In genomic region chr17:48681609-48682008, GRCh38 we compare ENCODE assay signal across 40 cellular contexts. TPM values are rescaled to one million over a fixed set of nuclear protein-coding genes. Genes with fewer than 3 reads are reported as not detected.
"Had no signal": no experiment of that assay in that cellular context is flagged by ENCODE, and none has a peak within 500 bp of the region (broad histone marks: within the 10 kb centered on the region; RNA-seq: fewer than 3 reads in every experiment).

No MANE protein-coding gene starts in this region.

- H3K4me1 ChIP-seq: breast epithelium had no signal

- H3K27ac ChIP-seq: adrenal gland, body of pancreas, brain microvascular endothelial cell, breast epithelium, WERI-Rb-1 had no signal

- FAIRE-seq: astrocyte had no signal

- H3K27ac Mint-ChIP-seq: activated CD4-positive, alpha-beta memory T cell treated with anti-CD3 and anti-CD28 coated beads, Interleukin-2, amount 10 ng/mL, durations not matched to agents 7 days and 5 days; activated CD4-positive, alpha-beta T cell treated with anti-CD3 and anti-CD28 coated beads for 36 hours; activated CD4-positive, alpha-beta T cell treated with anti-CD3 and anti-CD28 coated beads, Interleukin-2, amount 10 ng/mL, durations not matched to agents 7 days and 5 days; activated naive CD4-positive, alpha-beta T cell treated with anti-CD3 and anti-CD28 coated beads for 36 hours; activated naive CD8-positive, alpha-beta T cell treated with anti-CD3 and anti-CD28 coated beads for 36 hours; activated T-cell treated with anti-CD3 and anti-CD28 coated beads, Interleukin-2, amount 50 U/mL, for 72 hours; activated T-helper 1 cell treated with anti-CD3 and anti-CD28 coated beads, Interleukin-12 subunit alpha, Interleukin-12 subunit beta, Interleukin-2, Interleukin-4 antibody, amounts not matched to agents 30 ng/mL and 10 ng/mL and 1 ng/mL, durations not matched to agents 14 hours and 24 hours and 36 hours; activated T-helper 17 cell treated with anti-CD3 and anti-CD28 coated beads, Interleukin-2, amount 50 U/mL, for 72 hours; T-helper 1 cell treated with Interleukin-12 subunit alpha and Interleukin-12 subunit beta and Interleukin-4 antibody, amounts not matched to agents 30 μg/mL and 1 μg/mL, for 36 hours; T-helper 2 cell treated with Interferon-gamma antibody and Interleukin-4, amounts not matched to agents 5 μg/mL and 100 μg/mL, for 36 hours; WTC11 had no signal

- H3K4me3 Mint-ChIP-seq: activated CD4-positive, alpha-beta memory T cell treated with anti-CD3 and anti-CD28 coated beads, Interleukin-2, amount 10 ng/mL, durations not matched to agents 7 days and 5 days; activated CD4-positive, alpha-beta T cell treated with anti-CD3 and anti-CD28 coated beads for 36 hours; activated CD4-positive, alpha-beta T cell treated with anti-CD3 and anti-CD28 coated beads, Interleukin-2, amount 10 ng/mL, durations not matched to agents 7 days and 5 days; activated naive CD4-positive, alpha-beta T cell treated with anti-CD3 and anti-CD28 coated beads for 36 hours; activated naive CD8-positive, alpha-beta T cell treated with anti-CD3 and anti-CD28 coated beads for 36 hours; activated T-cell treated with anti-CD3 and anti-CD28 coated beads, Interleukin-2, amount 50 U/mL, for 4 hours; activated T-cell treated with anti-CD3 and anti-CD28 coated beads, Interleukin-2, amount 50 U/mL, for 72 hours; activated T-helper 1 cell treated with anti-CD3 and anti-CD28 coated beads, Interleukin-12 subunit alpha, Interleukin-12 subunit beta, Interleukin-2, Interleukin-4 antibody, amounts not matched to agents 30 ng/mL and 10 ng/mL and 1 ng/mL, durations not matched to agents 14 hours and 24 hours and 36 hours; activated T-helper 17 cell treated with anti-CD3 and anti-CD28 coated beads, Interleukin-2, amount 50 U/mL, for 72 hours; T-helper 1 cell treated with Interleukin-12 subunit alpha and Interleukin-12 subunit beta and Interleukin-4 antibody, amounts not matched to agents 30 μg/mL and 1 μg/mL, for 36 hours; T-helper 2 cell treated with Interferon-gamma antibody and Interleukin-4, amounts not matched to agents 5 μg/mL and 100 μg/mL, for 36 hours; WTC11 had no signal

- DNase-seq: activated CD4-positive, alpha-beta memory T cell treated with anti-CD3 and anti-CD28 coated beads, Interleukin-2, amount 10 ng/mL, durations not matched to agents 7 days and 5 days; activated CD4-positive, alpha-beta T cell treated with anti-CD3 and anti-CD28 coated beads for 1 hour; activated CD4-positive, alpha-beta T cell treated with anti-CD3 and anti-CD28 coated beads for 36 hours; activated CD4-positive, alpha-beta T cell treated with anti-CD3 and anti-CD28 coated beads for 48 hours; activated CD4-positive, alpha-beta T cell treated with anti-CD3 and anti-CD28 coated beads, Interleukin-2, amount 10 ng/mL, durations not matched to agents 7 days and 5 days; activated CD4-positive, alpha-beta T cell treated with anti-CD3 and anti-CD28 coated beads, Interleukin-2, amount 50 U/mL, for 48 hours; activated CD4-positive, CD25-positive, alpha-beta regulatory T cell; activated CD8-positive, alpha-beta memory T cell treated with anti-CD3 and anti-CD28 coated beads, Interleukin-2, amount 50 U/mL, for 4 hours; activated effector memory CD4-positive, alpha-beta T cell treated with anti-CD3 and anti-CD28 coated beads, Interleukin-2, amount 50 U/mL, for 16 hours; activated gamma-delta T cell treated with Interleukin-2 at 50 U/mL for 16 hours; activated naive CD4-positive, alpha-beta T cell; activated naive CD4-positive, alpha-beta T cell treated with anti-CD3 and anti-CD28 coated beads for 36 hours; activated naive CD4-positive, alpha-beta T cell treated with anti-CD3 and anti-CD28 coated beads, Interleukin-2, amount 50 U/mL, for 16 hours; activated naive CD8-positive, alpha-beta T cell treated with anti-CD3 and anti-CD28 coated beads for 36 hours; activated T-cell treated with anti-CD3 and anti-CD28 coated beads for 4 hours; activated T-cell treated with anti-CD3 and anti-CD28 coated beads, Interleukin-2, amount 50 U/mL, for 1 hour; activated T-cell treated with anti-CD3 and anti-CD28 coated beads, Interleukin-2, amount 50 U/mL, for 4 hours; activated T-cell treated with anti-CD3 and anti-CD28 coated beads, Interleukin-2, amount 50 U/mL, for 72 hours; adrenal gland; amniotic stem cell; aorta; body of pancreas; brain microvascular endothelial cell; central memory CD4-positive, alpha-beta T cell; T-helper 1 cell; T-helper 2 cell; T-helper 9 cell; WERI-Rb-1 had no signal

- H3K4me3 ChIP-seq: adrenal gland, body of pancreas, breast epithelium had no signal

- H3K4me1 Mint-ChIP-seq: activated CD4-positive, alpha-beta memory T cell treated with anti-CD3 and anti-CD28 coated beads, Interleukin-2, amount 10 ng/mL, durations not matched to agents 7 days and 5 days; activated CD4-positive, alpha-beta T cell treated with anti-CD3 and anti-CD28 coated beads for 36 hours; activated naive CD8-positive, alpha-beta T cell treated with anti-CD3 and anti-CD28 coated beads for 36 hours; activated T-helper 17 cell treated with anti-CD3 and anti-CD28 coated beads, Interleukin-2, amount 50 U/mL, for 72 hours had no signal

- H3K36me3 ChIP-seq: adrenal gland, brain microvascular endothelial cell, breast epithelium, WERI-Rb-1 had no signal

- H3K27me3 ChIP-seq: body of pancreas had no signal

- H3K9me3 ChIP-seq: adrenal gland, body of pancreas, breast epithelium had no signal

- ATAC-seq: activated CD4-positive, alpha-beta T cell treated with anti-CD3 and anti-CD28 coated beads for 36 hours; activated CD4-positive, CD25-positive, alpha-beta regulatory T cell treated with anti-CD3 and anti-CD28 coated beads, Interleukin-2, amount 50 U/mL, for 24 hours; activated naive CD4-positive, alpha-beta T cell treated with anti-CD3 and anti-CD28 coated beads, Interleukin-2, amount 50 U/mL, for 72 hours; activated T-cell treated with anti-CD3 and anti-CD28 coated beads, Interleukin-2, amount 50 U/mL, for 4 hours; activated T-cell treated with anti-CD3 and anti-CD28 coated beads, Interleukin-2, amount 50 U/mL, for 72 hours; activated T-helper 17 cell treated with anti-CD3 and anti-CD28 coated beads, Interleukin-2, amount 50 U/mL, for 72 hours; body of pancreas; WTC11 had no signal

- H3K9me3 Mint-ChIP-seq: activated CD4-positive, alpha-beta memory T cell treated with anti-CD3 and anti-CD28 coated beads, Interleukin-2, amount 10 ng/mL, durations not matched to agents 7 days and 5 days; activated CD4-positive, alpha-beta T cell treated with anti-CD3 and anti-CD28 coated beads, Interleukin-2, amount 10 ng/mL, durations not matched to agents 7 days and 5 days; activated naive CD4-positive, alpha-beta T cell treated with anti-CD3 and anti-CD28 coated beads for 36 hours; activated naive CD4-positive, alpha-beta T cell treated with anti-CD3 and anti-CD28 coated beads, Interleukin-2, amount 50 U/mL, for 72 hours; activated naive CD8-positive, alpha-beta T cell treated with anti-CD3 and anti-CD28 coated beads for 36 hours; activated T-cell treated with anti-CD3 and anti-CD28 coated beads, Interleukin-2, amount 50 U/mL, for 4 hours; activated T-cell treated with anti-CD3 and anti-CD28 coated beads, Interleukin-2, amount 50 U/mL, for 72 hours; activated T-helper 1 cell treated with anti-CD3 and anti-CD28 coated beads, Interleukin-12 subunit alpha, Interleukin-12 subunit beta, Interleukin-2, Interleukin-4 antibody, amounts not matched to agents 30 ng/mL and 10 ng/mL and 1 ng/mL, durations not matched to agents 14 hours and 24 hours and 36 hours; activated T-helper 17 cell treated with anti-CD3 and anti-CD28 coated beads, Interleukin-2, amount 50 U/mL, for 72 hours; T-helper 1 cell treated with Interleukin-12 subunit alpha and Interleukin-12 subunit beta and Interleukin-4 antibody, amounts not matched to agents 30 μg/mL and 1 μg/mL, for 36 hours; T-helper 2 cell treated with Interferon-gamma antibody and Interleukin-4, amounts not matched to agents 5 μg/mL and 100 μg/mL, for 36 hours; WTC11 had no signal

- H3K36me3 Mint-ChIP-seq: activated naive CD4-positive, alpha-beta T cell treated with anti-CD3 and anti-CD28 coated beads, Interleukin-2, amount 50 U/mL, for 72 hours; activated naive CD8-positive, alpha-beta T cell treated with anti-CD3 and anti-CD28 coated beads for 36 hours; WTC11 had no signal

RNA-seq across cellular contexts. Expression of gene PRAC1, which starts 40.7 kb away (rescaled TPM):
- total RNA-seq: activated CD4-positive, alpha-beta memory T cell treated with anti-CD3 and anti-CD28 coated beads, Interleukin-2, amount 10 ng/mL, durations not matched to agents 7 days and 5 days; activated CD4-positive, alpha-beta T cell treated with anti-CD3 and anti-CD28 coated beads for 36 hours; activated CD4-positive, alpha-beta T cell treated with anti-CD3 and anti-CD28 coated beads, Interleukin-2, amount 10 ng/mL, durations not matched to agents 7 days and 5 days; activated CD8-positive, alpha-beta memory T cell treated with anti-CD3 and anti-CD28 coated beads for 36 hours; activated naive CD4-positive, alpha-beta T cell treated with anti-CD3 and anti-CD28 coated beads for 36 hours; activated naive CD4-positive, alpha-beta T cell treated with anti-CD3 and anti-CD28 coated beads, Interleukin-2, amount 50 U/mL, for 72 hours; activated naive CD8-positive, alpha-beta T cell treated with anti-CD3 and anti-CD28 coated beads for 36 hours; activated T-cell treated with anti-CD3 and anti-CD28 coated beads, Interleukin-2, amount 50 U/mL, for 4 hours; activated T-cell treated with anti-CD3 and anti-CD28 coated beads, Interleukin-2, amount 50 U/mL, for 72 hours; activated T-helper 1 cell treated with anti-CD3 and anti-CD28 coated beads, Interleukin-12 subunit alpha, Interleukin-12 subunit beta, Interleukin-2, Interleukin-4 antibody, amounts not matched to agents 30 ng/mL and 10 ng/mL and 1 ng/mL, durations not matched to agents 14 hours and 24 hours and 36 hours; activated T-helper 17 cell treated with anti-CD3 and anti-CD28 coated beads, Interleukin-2, amount 50 U/mL, for 72 hours; adrenal gland; aorta; astrocyte; body of pancreas; breast epithelium; cardiac septum; cerebellum had no signal

RNA-seq across cellular contexts. Expression of gene PRAC2, which starts 41.4 kb away (rescaled TPM):
- total RNA-seq: activated CD4-positive, alpha-beta memory T cell treated with anti-CD3 and anti-CD28 coated beads, Interleukin-2, amount 10 ng/mL, durations not matched to agents 7 days and 5 days; activated CD4-positive, alpha-beta T cell treated with anti-CD3 and anti-CD28 coated beads for 36 hours; activated CD4-positive, alpha-beta T cell treated with anti-CD3 and anti-CD28 coated beads, Interleukin-2, amount 10 ng/mL, durations not matched to agents 7 days and 5 days; activated CD8-positive, alpha-beta memory T cell treated with anti-CD3 and anti-CD28 coated beads for 36 hours; activated naive CD4-positive, alpha-beta T cell treated with anti-CD3 and anti-CD28 coated beads for 36 hours; activated naive CD4-positive, alpha-beta T cell treated with anti-CD3 and anti-CD28 coated beads, Interleukin-2, amount 50 U/mL, for 72 hours; activated naive CD8-positive, alpha-beta T cell treated with anti-CD3 and anti-CD28 coated beads for 36 hours; activated T-cell treated with anti-CD3 and anti-CD28 coated beads, Interleukin-2, amount 50 U/mL, for 4 hours; activated T-cell treated with anti-CD3 and anti-CD28 coated beads, Interleukin-2, amount 50 U/mL, for 72 hours; activated T-helper 1 cell treated with anti-CD3 and anti-CD28 coated beads, Interleukin-12 subunit alpha, Interleukin-12 subunit beta, Interleukin-2, Interleukin-4 antibody, amounts not matched to agents 30 ng/mL and 10 ng/mL and 1 ng/mL, durations not matched to agents 14 hours and 24 hours and 36 hours; activated T-helper 17 cell treated with anti-CD3 and anti-CD28 coated beads, Interleukin-2, amount 50 U/mL, for 72 hours; adrenal gland; aorta; astrocyte; body of pancreas; breast epithelium; cardiac septum; cerebellum had no signal
- polyA plus RNA-seq: adrenal gland, aorta had no signal

RNA-seq across cellular contexts. Expression of gene HOXB13, which starts 46.9 kb away (rescaled TPM):
- total RNA-seq: activated CD4-positive, alpha-beta memory T cell treated with anti-CD3 and anti-CD28 coated beads, Interleukin-2, amount 10 ng/mL, durations not matched to agents 7 days and 5 days; activated CD4-positive, alpha-beta T cell treated with anti-CD3 and anti-CD28 coated beads for 36 hours; activated CD4-positive, alpha-beta T cell treated with anti-CD3 and anti-CD28 coated beads, Interleukin-2, amount 10 ng/mL, durations not matched to agents 7 days and 5 days; activated CD8-positive, alpha-beta memory T cell treated with anti-CD3 and anti-CD28 coated beads for 36 hours; activated naive CD4-positive, alpha-beta T cell treated with anti-CD3 and anti-CD28 coated beads for 36 hours; activated naive CD4-positive, alpha-beta T cell treated with anti-CD3 and anti-CD28 coated beads, Interleukin-2, amount 50 U/mL, for 72 hours; activated naive CD8-positive, alpha-beta T cell treated with anti-CD3 and anti-CD28 coated beads for 36 hours; activated T-cell treated with anti-CD3 and anti-CD28 coated beads, Interleukin-2, amount 50 U/mL, for 72 hours; activated T-helper 1 cell treated with anti-CD3 and anti-CD28 coated beads, Interleukin-12 subunit alpha, Interleukin-12 subunit beta, Interleukin-2, Interleukin-4 antibody, amounts not matched to agents 30 ng/mL and 10 ng/mL and 1 ng/mL, durations not matched to agents 14 hours and 24 hours and 36 hours; activated T-helper 17 cell treated with anti-CD3 and anti-CD28 coated beads, Interleukin-2, amount 50 U/mL, for 72 hours; aorta; astrocyte; body of pancreas; cerebellum had no signal
- polyA plus RNA-seq: adrenal gland had no signal

RNA-seq across cellular contexts. Expression of gene HOXB9, which starts 55.5 kb away (rescaled TPM):
- total RNA-seq: activated CD4-positive, alpha-beta T cell treated with anti-CD3 and anti-CD28 coated beads, Interleukin-2, amount 10 ng/mL, durations not matched to agents 7 days and 5 days; body of pancreas; cardiac septum had no signal
